In the genomic region with DNA sequence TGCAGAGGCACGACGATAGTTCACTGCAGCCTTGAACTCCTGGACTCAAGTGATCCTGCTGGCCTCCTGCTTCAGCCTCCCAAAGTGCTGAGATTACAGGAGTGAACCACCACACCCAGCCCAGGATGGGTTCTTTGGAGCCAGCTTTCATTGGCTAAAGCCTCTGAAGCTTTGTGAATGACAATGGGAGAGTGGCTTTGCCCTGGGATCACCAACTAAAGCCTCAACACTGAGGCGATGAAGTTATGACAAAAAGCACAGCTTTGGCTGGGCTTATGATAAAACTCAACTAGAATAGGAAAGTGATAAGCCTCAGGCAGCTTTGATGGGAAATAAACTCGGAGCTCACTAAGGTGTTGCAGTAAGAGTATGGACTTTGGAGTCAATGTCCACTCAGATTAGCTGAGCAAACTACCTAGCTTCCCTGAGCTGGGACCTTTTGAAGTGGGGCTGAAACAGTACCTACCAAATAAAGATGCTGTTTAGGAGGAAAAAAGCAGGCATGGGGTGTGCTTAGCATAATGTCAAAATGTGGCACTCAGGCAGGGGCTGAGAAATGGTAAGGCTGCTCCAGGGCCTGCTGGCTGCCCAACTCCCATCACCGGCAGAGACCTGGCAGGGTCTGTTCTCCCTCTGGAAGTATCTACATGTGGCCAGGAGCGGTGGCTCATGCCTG, we compare ENCODE assay signal across 9 cellular contexts. TPM values are rescaled to one million over a fixed set of nuclear protein-coding genes. Genes with fewer than 3 reads are reported as not detected.
A peak's percentile ranks its signal among the peaks of the same experiment; 100 is the strongest.
DNase-seq lines count a peak whose midpoint lies in the region; ATAC-seq and TF ChIP-seq lines count a peak whose summit lies in the region.
"Had no signal": no experiment of that assay in that cellular context is flagged by ENCODE, and none has a peak within 500 bp of the region (broad histone marks: within the 10 kb centered on the region; RNA-seq: fewer than 3 reads in every experiment).

No MANE protein-coding gene starts in this region.

- H3K18ac ChIP-seq in mesendoderm (ENCODE audit: low read length), result no peak overlapping the region

- ATAC-seq in HG03095 (IDR thresholded peaks at IDR 0.05; ENCODE audit: unreplicated experiment) (no peak), HG03460 (IDR thresholded peaks at IDR 0.05; ENCODE audit: unreplicated experiment) (no peak)

- H3K79me2 ChIP-seq in mesendoderm (ENCODE audit: control insufficient read depth, insufficient read depth, low read length), result peaks cover 15% of the 10 kb centered on the region

- H3K4ac ChIP-seq in mesendoderm (ENCODE audit: low read depth, low read length), result no peak overlapping the region

- H3K36me3 Mint-ChIP-seq in dendritic cell treated with granulocyte-macrophage colony-stimulating factor and Interleukin-4, amounts not matched to agents 40 ng/mL and 50 ng/mL, for 4 days (ENCODE audit: low read depth), result peaks cover 87% of the 10 kb centered on the region

- no peak overlapping the region for H4K8ac ChIP-seq in mesendoderm (ENCODE audit: low read depth, low read length)

- intact Hi-C loops in cardiac septum (cut with DNase I), result loop anchor here (10.0 kb wide), 1 partner anchor 247 kb away; no protein-coding TSS in a partner anchor
- intact Hi-C loops in dendritic cell treated with granulocyte-macrophage colony-stimulating factor and Interleukin-4, amounts not matched to agents 40 ng/mL and 50 ng/mL, for 4 days (cut with micrococcal nuclease), result loop anchor here (2.0 kb wide), 1 partner anchor 15 kb away; no protein-coding TSS in a partner anchor

- H3K36me3 ChIP-seq in right atrium auricular region (peaks cover 19% of the 10 kb centered on the region), neutrophil (peaks cover 48% of the 10 kb centered on the region), mesendoderm (ENCODE audit: control insufficient read depth, insufficient read depth, low read length) (no peaks in the 10 kb centered on the region)

- H3K27ac ChIP-seq in right atrium auricular region (peak overlapping the region; percentile 96 to 97), neutrophil (peak overlapping the region; percentile 96), mesendoderm (ENCODE audit: low read depth, low read length) (no peak overlapping the region)

- TF ChIP-seq CTCF in right atrium auricular region (IDR thresholded peaks at IDR 0.05), result no peak
- TF ChIP-seq CTCF in neutrophil (IDR thresholded peaks at IDR 0.05), result no peak

- H3K79me1 ChIP-seq in mesendoderm (ENCODE audit: low read length), result peaks cover 18% of the 10 kb centered on the region

- H3K9me3 Mint-ChIP-seq in dendritic cell treated with granulocyte-macrophage colony-stimulating factor and Interleukin-4, amounts not matched to agents 40 ng/mL and 50 ng/mL, for 4 days, result no peaks in the 10 kb centered on the region

- H2BK15ac ChIP-seq in mesendoderm (replicated peaks; ENCODE audit: low read depth), result no peak overlapping the region

- H3K56ac ChIP-seq in mesendoderm (ENCODE audit: low read length), result no peak overlapping the region

- H3K4me1 ChIP-seq in right atrium auricular region (peaks cover 7 to 88% of the 10 kb centered on the region in 2 donors), neutrophil (ENCODE audit: control insufficient read depth in 1 of 2, insufficient read depth in 1 of 2, low read depth in 1 of 2, low read length in 1 of 2) (peaks cover 79 to 87% of the 10 kb centered on the region in 2 experiments), mesendoderm (ENCODE audit: control insufficient read depth, low read depth, low read length) (peaks cover 5% of the 10 kb centered on the region)

- H3K4me1 Mint-ChIP-seq in dendritic cell treated with granulocyte-macrophage colony-stimulating factor and Interleukin-4, amounts not matched to agents 40 ng/mL and 50 ng/mL, for 4 days (ENCODE audit: low read depth), result peaks cover 83% of the 10 kb centered on the region

- H4K5ac ChIP-seq in mesendoderm (ENCODE audit: low read length), result no peak overlapping the region

- no peak overlapping the region for H3K4me2 ChIP-seq in mesendoderm (ENCODE audit: low read length)

- no peak overlapping the region for H3K9ac ChIP-seq in mesendoderm (ENCODE audit: low read length)

- H3K9me3 ChIP-seq in right atrium auricular region (no peaks in the 10 kb centered on the region), neutrophil (no peaks in the 10 kb centered on the region)

- H3K27ac Mint-ChIP-seq in dendritic cell treated with granulocyte-macrophage colony-stimulating factor and Interleukin-4, amounts not matched to agents 40 ng/mL and 50 ng/mL, for 4 days, result peak overlapping the region; percentile 99

- no peaks in the 10 kb centered on the region for H3K27me3 Mint-ChIP-seq in dendritic cell treated with granulocyte-macrophage colony-stimulating factor and Interleukin-4, amounts not matched to agents 40 ng/mL and 50 ng/mL, for 4 days

- H2BK120ac ChIP-seq in mesendoderm (ENCODE audit: low read depth, low read length), result no peak overlapping the region

- DNase-seq in right atrium auricular region (ENCODE audit: low spot score), result no peak
- no peak for DNase-seq in cardiac septum (ENCODE audit: low spot score)
- no peak for DNase-seq in mesendoderm
- DNase-seq in NCI-H2227 treated with DMSO at 0.1 percent for 48 hours (lab: John Stamatoyannopoulos, UW), result no peak
- DNase-seq: stimulated activated naive CD4-positive, alpha-beta T cell treated with Interleukin-2 at 50 U/mL for 16 hours had no signal

- H2BK5ac ChIP-seq in mesendoderm (ENCODE audit: low read length), result no peak overlapping the region

- peak overlapping the region; percentile 60 for H3K4me3 Mint-ChIP-seq in dendritic cell treated with granulocyte-macrophage colony-stimulating factor and Interleukin-4, amounts not matched to agents 40 ng/mL and 50 ng/mL, for 4 days

- H3K27me3 ChIP-seq in right atrium auricular region, result no peaks in the 10 kb centered on the region
- no peaks in the 10 kb centered on the region for H3K27me3 ChIP-seq in neutrophil
- H3K27me3 ChIP-seq in mesendoderm (ENCODE audit: insufficient read depth, low read length, poor library complexity), result no peaks in the 10 kb centered on the region

- H3K4me3 ChIP-seq in right atrium auricular region, result no peak overlapping the region
- peak overlapping the region in 1 of 2 experiments; percentile 59 for H3K4me3 ChIP-seq in neutrophil (ENCODE audit: low read depth in 1 of 2, low read length in 1 of 2)
- H3K4me3 ChIP-seq in mesendoderm (ENCODE audit: low read length), result no peak overlapping the region

- no peak overlapping the region for H2AK5ac ChIP-seq in mesendoderm (ENCODE audit: low read length)

- H3K23ac ChIP-seq in mesendoderm (ENCODE audit: low read length), result no peak overlapping the region

- no CpG with 5 or more reads among the region's 6 CpGs for WGBS in mesendoderm (ENCODE audit: extremely low coverage, insufficient coverage, low lambda C conversion rate)

RNA-seq across cellular contexts. Expression of a gene that starts 4.3 kb away (rescaled TPM):
- total RNA-seq in right atrium auricular region, result 10 to 100 TPM; 88.9 to 95.2 TPM
- total RNA-seq in cardiac septum, result 92.7 TPM
- 21.1 TPM for polyA plus RNA-seq in mesendoderm (2013, experiment 1 of 2)
- polyA plus RNA-seq in mesendoderm (2013, experiment 2 of 2), result 22.5 TPM

RNA-seq across cellular contexts. Expression of a gene that starts 4.6 kb away (rescaled TPM):
- total RNA-seq in right atrium auricular region, result 10 to 100 TPM; 77.0 to 79.7 TPM
- total RNA-seq in cardiac septum, result 56.1 TPM
- 40.2 TPM for polyA plus RNA-seq in mesendoderm (2013, experiment 1 of 2)
- polyA plus RNA-seq in mesendoderm (2013, experiment 2 of 2), result 40.3 TPM

RNA-seq across cellular contexts. Expression of a gene that starts 43.9 kb away (rescaled TPM):
- 10 to 100 TPM; 42.2 to 68.8 TPM for total RNA-seq in right atrium auricular region
- 62.2 TPM for total RNA-seq in cardiac septum
- 91.0 TPM for polyA plus RNA-seq in mesendoderm (2013, experiment 1 of 2)
- 90.0 TPM for polyA plus RNA-seq in mesendoderm (2013, experiment 2 of 2)

RNA-seq across cellular contexts. Expression of a gene that starts 52.8 kb away (rescaled TPM):
- total RNA-seq in right atrium auricular region, result 100 to 1,000 TPM; 128 to 163 TPM
- 142 TPM for total RNA-seq in cardiac septum
- 93.9 TPM for polyA plus RNA-seq in mesendoderm (2013, experiment 1 of 2)
- 92.1 TPM for polyA plus RNA-seq in mesendoderm (2013, experiment 2 of 2)
